24 cellular contexts compared by ENCODE assay signal in genomic region chr3:116393199-116393598, GRCh38. TPM values are rescaled to one million over a fixed set of nuclear protein-coding genes. Genes with fewer than 3 reads are reported as not detected.
"Had no signal": no experiment of that assay in that cellular context is flagged by ENCODE, and none has a peak within 500 bp of the region (broad histone marks: within the 10 kb centered on the region; RNA-seq: fewer than 3 reads in every experiment).

No MANE protein-coding gene starts in this region.

- H3K9me3 Mint-ChIP-seq: nephron, type B pancreatic cell had no signal

- H3K4me3 Mint-ChIP-seq: naive thymus-derived CD4-positive, alpha-beta T cell; nephron; stimulated activated memory B cell treated with anti-CD40 and anti-IgM and Interleukin-4, amounts not matched to agents 10 μg/mL and 1 μg/mL and 100 μg/mL, for 72 hours; type B pancreatic cell had no signal

- FAIRE-seq: colon, frontal cortex, keratinocyte, urothelium cell line had no signal

- H3K27me3 ChIP-seq: dorsolateral prefrontal cortex, ovary, right lobe of liver, testis, tibial artery had no signal

- H3K27me3 Mint-ChIP-seq: naive thymus-derived CD4-positive, alpha-beta T cell; stimulated activated memory B cell treated with anti-CD40 and anti-IgM and Interleukin-4, amounts not matched to agents 10 μg/mL and 1 μg/mL and 100 μg/mL, for 72 hours; type B pancreatic cell had no signal

- DNase-seq: effector CD4-positive, alpha-beta T cell; left ventricle myocardium superior; lower lobe of right lung; midbrain; naive thymus-derived CD4-positive, alpha-beta T cell; occipital lobe; ovary; retina; right lobe of liver; stimulated activated CD4-positive, alpha-beta T cell treated with anti-CD3 and anti-CD28 coated beads, Interleukin-2, amount 100 ng/mL, for 24 hours; stimulated activated CD4-positive, alpha-beta T cell treated with anti-CD3 and anti-CD28 coated beads, Interleukin-4, amount 100 ng/mL, for 24 hours; stimulated activated naive CD8-positive, alpha-beta T cell treated with anti-CD3 and anti-CD28 coated beads, Interleukin-15, Interleukin-2, amounts not matched to agents 100 U/mL and 50 U/mL, for 24 hours; substantia nigra; testis; tibial artery had no signal

- H3K27ac ChIP-seq: dorsolateral prefrontal cortex, lower lobe of right lung, ovary, right lobe of liver, testis, tibial artery had no signal

- H3K36me3 ChIP-seq: lower lobe of right lung, ovary, right lobe of liver, tibial artery had no signal

- H3K9me3 ChIP-seq: lower lobe of right lung, right lobe of liver, testis had no signal

- H3K4me1 ChIP-seq: lower lobe of right lung, right lobe of liver, testis, tibial artery had no signal

- H3K36me3 Mint-ChIP-seq: stimulated activated memory B cell treated with anti-CD40 and anti-IgM and Interleukin-4, amounts not matched to agents 10 μg/mL and 1 μg/mL and 100 μg/mL, for 72 hours; type B pancreatic cell had no signal

- H3K4me2 ChIP-seq: smooth muscle cell had no signal

- H3K4me3 ChIP-seq: dorsolateral prefrontal cortex, lower lobe of right lung, ovary, right lobe of liver, smooth muscle cell, testis, tibial artery had no signal

- H3K4me1 Mint-ChIP-seq: naive thymus-derived CD4-positive, alpha-beta T cell; stimulated activated memory B cell treated with anti-CD40 and anti-IgM and Interleukin-4, amounts not matched to agents 10 μg/mL and 1 μg/mL and 100 μg/mL, for 72 hours had no signal

- H3K27ac Mint-ChIP-seq: naive thymus-derived CD4-positive, alpha-beta T cell; nephron; stimulated activated memory B cell treated with anti-CD40 and anti-IgM and Interleukin-4, amounts not matched to agents 10 μg/mL and 1 μg/mL and 100 μg/mL, for 72 hours; type B pancreatic cell had no signal

- ATAC-seq: left ventricle myocardium superior; naive thymus-derived CD4-positive, alpha-beta T cell; stimulated activated memory B cell treated with anti-CD40 and anti-IgM and Interleukin-4, amounts not matched to agents 10 μg/mL and 1 μg/mL and 100 μg/mL, for 72 hours; stimulated activated naive CD8-positive, alpha-beta T cell treated with anti-CD3 and anti-CD28 coated beads, Interleukin-15, Interleukin-2, amounts not matched to agents 100 U/mL and 50 U/mL, for 24 hours had no signal

RNA-seq across cellular contexts. Expression of gene LSAMP, which starts 52.1 kb away (rescaled TPM):
- total RNA-seq: naive thymus-derived CD4-positive, alpha-beta T cell had no signal
- polyA plus RNA-seq: naive thymus-derived CD4-positive, alpha-beta T cell had no signal
